ENCODE assay signal across 9 cellular contexts in the genomic region with DNA sequence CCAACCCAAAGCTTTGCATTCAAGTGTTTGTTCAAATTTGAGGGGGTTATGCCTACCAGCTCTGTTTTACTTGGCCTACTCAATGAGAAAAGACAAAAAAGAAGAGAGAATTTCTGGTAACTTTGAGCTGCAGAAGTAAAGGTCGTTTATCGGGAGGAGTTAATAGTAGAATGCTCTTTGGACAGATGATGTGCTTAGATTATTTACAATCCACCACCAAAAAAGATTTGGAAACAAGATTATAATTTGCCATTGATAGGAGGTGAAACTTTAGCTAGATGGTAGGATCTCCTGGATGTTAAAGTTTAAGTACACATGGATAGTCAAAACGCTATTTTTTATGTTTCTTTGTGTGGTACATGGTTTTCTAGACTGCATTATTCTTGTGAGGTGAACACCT. TPM values are rescaled to one million over a fixed set of nuclear protein-coding genes. Genes with fewer than 3 reads are reported as not detected.
"Had no signal": no experiment of that assay in that cellular context is flagged by ENCODE, and none has a peak within 500 bp of the region (broad histone marks: within the 10 kb centered on the region; RNA-seq: fewer than 3 reads in every experiment).

No MANE protein-coding gene starts in this region.

- H3K4me3 ChIP-seq: K562 had no signal

- H3K4me1 Mint-ChIP-seq: IgD-negative memory B cell had no signal

- FAIRE-seq: HTR-8/SVneo, K562 had no signal

- H3K9ac ChIP-seq: KMS-11 had no signal

- H3K4me2 ChIP-seq: KMS-11 had no signal

- DNase-seq: IMR-90, KBM-7, KG1 had no signal

- H3K27ac Mint-ChIP-seq: IgD-negative memory B cell had no signal

- H3K4me3 Mint-ChIP-seq: IgD-negative memory B cell had no signal

- H3K27ac ChIP-seq: HL-60, KMS-11 had no signal

- H3K36me3 Mint-ChIP-seq: IgD-negative memory B cell had no signal

- H3K27me3 Mint-ChIP-seq: IgD-negative memory B cell had no signal

- ATAC-seq: K562 had no signal

- H3K9me3 Mint-ChIP-seq: IgD-negative memory B cell had no signal

RNA-seq across cellular contexts. Expression of gene CPS1, which starts 24.9 kb away (rescaled TPM):
- total RNA-seq: HT-29 had no signal
- polyA plus RNA-seq: IgD-negative memory B cell had no signal
